Comparison of ENCODE assay signal across 1 cellular context in genomic region chr2:37856101-37856751, GRCh38.
TF ChIP-seq lines count a peak whose summit lies in the region.

No MANE protein-coding gene starts in this region.

TF ChIP-seq in SK-N-SH treated with all-trans-retinoic acid at 6 μM for 48 hours, 23 proteins besides CTCF, POLR2A, EP300 and RAD21 (continued from another document):
- TF ChIP-seq CSRNP3 (CRISPR knock-in tag; IDR thresholded peaks at IDR 0.05): peak; percentile 85
TF ChIP-seq in SK-N-SH treated with all-trans-retinoic acid at 6 μM for 48 hours: peak in this region for 14.
